ENCODE assay signal across 8 cellular contexts in the genomic region with DNA sequence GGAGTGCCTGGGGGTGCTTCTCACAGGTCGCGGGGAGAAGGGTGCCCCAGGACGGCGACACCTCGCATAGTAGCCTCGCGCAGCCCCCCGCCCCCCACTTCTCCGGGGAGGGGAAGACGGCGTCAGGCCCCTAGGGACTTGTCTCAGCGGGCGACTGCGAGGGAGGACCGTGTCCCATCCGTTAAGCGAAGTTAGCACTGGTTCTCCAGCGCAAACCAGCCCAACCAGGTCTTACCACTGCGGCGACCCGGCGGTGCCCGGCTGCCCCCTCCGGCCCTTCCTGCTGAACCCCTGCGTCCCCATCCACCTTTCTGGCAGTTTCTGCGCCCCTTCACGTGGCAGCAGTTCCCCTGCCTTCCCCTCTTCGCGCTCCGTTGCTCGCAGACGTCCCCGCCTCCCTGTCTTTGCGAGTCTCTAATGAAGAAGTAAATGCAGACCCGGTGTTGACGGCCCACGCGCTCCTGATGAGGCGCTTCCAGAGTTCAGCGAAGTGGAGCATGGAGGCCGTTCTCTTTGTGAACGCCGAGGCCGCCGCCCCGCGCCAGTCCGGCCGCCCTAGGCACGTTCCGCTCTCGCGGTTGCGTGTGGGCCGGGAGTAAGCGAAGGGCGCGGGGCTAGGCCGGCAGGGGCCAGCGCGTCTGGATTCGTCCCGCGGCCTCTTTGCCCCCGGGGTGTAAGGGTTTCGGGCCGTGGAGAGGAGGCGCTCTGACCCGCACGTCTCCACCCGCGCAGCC. TPM values are rescaled to one million over a fixed set of nuclear protein-coding genes. Genes with fewer than 3 reads are reported as not detected.
DNase-seq lines count a peak whose midpoint lies in the region; ATAC-seq, FAIRE-seq and TF ChIP-seq lines count a peak whose summit lies in the region.

No MANE protein-coding gene starts in this region.

- H4K5ac ChIP-seq in H1 (ENCODE audit: insufficient read length, low read depth, low read length): no peak overlapping the region

- peaks cover 25% of the 10 kb centered on the region for H3K27me3 Mint-ChIP-seq in mesothelial cell of epicardium (ENCODE audit: low read depth)

- H3K9me3 Mint-ChIP-seq in mesothelial cell of epicardium: no peaks in the 10 kb centered on the region

- no peaks in the 10 kb centered on the region for H3K9me3 ChIP-seq in H1 (ENCODE audit: insufficient read depth in 2 of 2, low read depth in 1 of 2, low read length in 1 of 2)

- POLR2A ChIA-PET in H1 (lab: Charles Lee; ENCODE audit: partially characterized antibody): interaction anchor here (0.8 to 3.6 kb wide), 2 partner anchors 11 to 27 kb away, joined by 3 to 19 read pairs; no protein-coding TSS in a partner anchor

- no peak for TF ChIP-seq POLR2A in H1 (IDR thresholded peaks at IDR 0.05; ENCODE audit: control extremely low read depth in 1 of 2, low read depth in 2 of 2, low read length in 2 of 2)

- no peak for ATAC-seq in HG02884 (IDR thresholded peaks at IDR 0.05; ENCODE audit: unreplicated experiment)
- ATAC-seq in HG02623 (IDR thresholded peaks at IDR 0.05; ENCODE audit: unreplicated experiment): no peak

- no peak overlapping the region for H2BK120ac ChIP-seq in H1 (replicated peaks; ENCODE audit: low read depth, low read length)

- 3% methylated on average over 62 of the region's 72 CpGs; no CpG with 5 or more reads in 1 of the 2 experiments for WGBS in H1 (ENCODE audit: extremely low coverage in 1 of 2, insufficient coverage in 1 of 2, insufficient read length in 1 of 2, insufficient replicate concordance in 2 of 2, low coverage in 1 of 2, low lambda C conversion rate in 2 of 2, missing lambda C conversion rate in 1 of 2), 2 experiments

- DNase-seq in stimulated activated CD4-positive, alpha-beta T cell treated with anti-CD3 and anti-CD28 coated beads, Interleukin-15, amount 100 ng/mL, for 24 hours: peak; percentile 1
- DNase-seq in stimulated activated CD4-positive, alpha-beta T cell treated with anti-CD3 and anti-CD28 coated beads, Interleukin-4, amount 100 ng/mL, for 24 hours: no peak
- DNase-seq in H1 (ENCODE audit: low read depth in 1 of 2, low spot score in 2 of 2): no peak
- peak; percentile 24 to 53 for DNase-seq in mesothelial cell of epicardium (ENCODE audit: low spot score in 2 of 2, unreplicated experiment in 2 of 2)
- no peak for DNase-seq in D721Med (ENCODE audit: insufficient read length, low spot score)
- no peak for DNase-seq in NCI-H1694 treated with DMSO at 0.1 percent for 48 hours (lab: John Stamatoyannopoulos, UW)

- H3K56ac ChIP-seq in H1 (replicated peaks; ENCODE audit: insufficient read length, low read depth, low read length): no peak overlapping the region

- no peak overlapping the region; the same call in 1 of the 2 replicates for H2AFZ ChIP-seq in H1 (ENCODE audit: low read length)

- CTCF ChIA-PET in H1 (lab: Charles Lee; ENCODE audit: partially characterized antibody): interaction anchor here (1.5 kb wide), 1 partner anchor 10 kb away, joined by 3 read pairs; no protein-coding TSS in a partner anchor

- H2BK15ac ChIP-seq in H1 (ENCODE audit: low read length): 0 out of 2 replicates have a peak overlapping the region, but pooled peaks have one; percentile 29

- peak overlapping the region; percentile 81; the same call in 1 of the 2 replicates for H4K8ac ChIP-seq in H1 (ENCODE audit: extremely low read depth, insufficient read depth, low read length)

- H2BK20ac ChIP-seq in H1 (ENCODE audit: low read length): no peak overlapping the region

- H3K4me3 Mint-ChIP-seq in mesothelial cell of epicardium: peak overlapping the region; percentile 97

- peaks cover 31 to 61% (median 48%) of the 10 kb centered on the region in 4 experiments for H3K27me3 ChIP-seq in H1 (replicated peaks in 1 of 4; ENCODE audit: control insufficient read depth in 3 of 4, extremely low read depth in 1 of 4, insufficient read depth in 3 of 4, low read length in 3 of 4)

- H3K79me2 ChIP-seq in H1 (ENCODE audit: control insufficient read depth in 1 of 2, insufficient read depth in 2 of 2, low read length in 2 of 2): no peaks in the 10 kb centered on the region

- H4K91ac ChIP-seq in H1 (replicated peaks; ENCODE audit: insufficient read length, low read length): no peak overlapping the region

- peak overlapping the region; percentile 94 to 99 for H3K4me2 ChIP-seq in H1 (ENCODE audit: insufficient read depth in 1 of 2, low read depth in 2 of 2, low read length in 2 of 2)

- H3K23me2 ChIP-seq in H1 (ENCODE audit: low read depth, low read length): peaks cover 33% of the 10 kb centered on the region

- peak overlapping the region in 3 of 4 experiments; percentile 35 to 42 (median 42); a peak in 3 of 7 replicates for H3K9ac ChIP-seq in H1 (replicated peaks in 1 of 4; ENCODE audit: extremely low read depth in 1 of 4, low read depth in 3 of 4, low read length in 3 of 4)

- H4K20me1 ChIP-seq in H1 (replicated peaks in 1 of 2; ENCODE audit: control insufficient read depth in 1 of 2, insufficient read depth in 2 of 2, low read length in 2 of 2): peaks cover 18 to 25% of the 10 kb centered on the region in 2 experiments

- FAIRE-seq in H1 (lab: Jason Lieb, UNC): no peak
- no peak for FAIRE-seq in D721Med (lab: Jason Lieb, UNC)

- no peak overlapping the region for H3K23ac ChIP-seq in H1 (ENCODE audit: insufficient read length)

- peak overlapping the region; percentile 48 to 83 (median 70) for H3K4me3 ChIP-seq in H1 (ENCODE audit: extremely low read depth in 1 of 4, insufficient read depth in 2 of 4, low read depth in 3 of 4, low read length in 4 of 4)

- H3K14ac ChIP-seq in H1 (ENCODE audit: insufficient read length): no peak overlapping the region

- H3K27ac Mint-ChIP-seq in mesothelial cell of epicardium: peak overlapping the region; percentile 79

- TF ChIP-seq RAD21 in H1 (IDR thresholded peaks at IDR 0.05 in 1 of 2, conservative IDR thresholded peaks at IDR 0.05 in 1 of 2; ENCODE audit: low read depth in 2 of 2, low read length in 2 of 2): no peak

- no peaks in the 10 kb centered on the region for H3K79me1 ChIP-seq in H1 (ENCODE audit: low read depth, low read length)

- no peak overlapping the region; the same call in 1 of the 2 replicates for H2BK5ac ChIP-seq in H1 (ENCODE audit: low read depth, low read length)

- TF ChIP-seq CTCF in H1 (IDR thresholded peaks at IDR 0.05; ENCODE audit: control extremely low read depth in 1 of 3, insufficient read depth in 1 of 3, low read depth in 1 of 3, low read length in 3 of 3): no peak
- TF ChIP-seq CTCF in mesothelial cell of epicardium (IDR thresholded peaks at IDR 0.05; ENCODE audit: unreplicated experiment): no peak
- no peak for TF ChIP-seq CTCF in D721Med (IDR thresholded peaks at IDR 0.05; ENCODE audit: insufficient read depth, missing control alignments)

- H3K4ac ChIP-seq in H1 (replicated peaks; ENCODE audit: insufficient read length, low read depth, low read length): no peak overlapping the region

- no peak overlapping the region for H3K27ac ChIP-seq in H1 (ENCODE audit: low read depth, low read length)

- H3K4me1 Mint-ChIP-seq in mesothelial cell of epicardium: peaks cover 52% of the 10 kb centered on the region

- no peak overlapping the region; the same call in 1 of the 2 replicates for H3K18ac ChIP-seq in H1 (ENCODE audit: extremely low read depth, low read length)

- no peaks in the 10 kb centered on the region for H3K36me3 ChIP-seq in H1 (ENCODE audit: control insufficient read depth in 2 of 4, insufficient read depth in 4 of 4, low read length in 3 of 4)

- H2BK12ac ChIP-seq in H1 (ENCODE audit: low read depth, low read length): 0 out of 2 replicates have a peak overlapping the region, but pooled peaks have one; percentile 27

- peaks cover 2 to 27% (median 16%) of the 10 kb centered on the region in 4 experiments; a peak in 6 of 7 replicates for H3K4me1 ChIP-seq in H1 (replicated peaks in 1 of 4; ENCODE audit: control insufficient read depth in 3 of 4, insufficient read depth in 4 of 4, low read length in 3 of 4)

- H2AK5ac ChIP-seq in H1 (ENCODE audit: low read depth, low read length): no peak overlapping the region

- TF ChIP-seq EP300 in H1 (IDR thresholded peaks at IDR 0.05; ENCODE audit: borderline replicate concordance in 1 of 2, low read depth in 2 of 2, low read length in 2 of 2): no peak

- peaks cover 3% of the 10 kb centered on the region for H3K36me3 Mint-ChIP-seq in mesothelial cell of epicardium

TF ChIP-seq in H1, 55 proteins besides CTCF, POLR2A, EP300 and RAD21 (continues in another document):
- TF ChIP-seq PHF8 (conservative IDR thresholded peaks at IDR 0.05; ENCODE audit: low read depth, low read length) (0 out of 2 replicates have a peak, but pooled peaks have one; percentile 21), TCF12 (IDR thresholded peaks at IDR 0.05; ENCODE audit: low read depth, low read length) (0 out of 2 replicates have a peak, but pooled peaks have one; percentile 19), KDM1A (IDR thresholded peaks at IDR 0.05; ENCODE audit: borderline replicate concordance, low read length) (peak; percentile 10; the same call in 1 of the 2 replicates), RFX5 (IDR thresholded peaks at IDR 0.05; ENCODE audit: borderline replicate concordance, low read depth, low read length) (no peak), RBBP5 (IDR thresholded peaks at IDR 0.05; ENCODE audit: borderline replicate concordance, low read depth, low read length) (0 out of 2 replicates have a peak, but pooled peaks have one; percentile 32), NANOG (IDR thresholded peaks at IDR 0.05; ENCODE audit: insufficient read depth, low read depth, low read length, poor library complexity, severe bottlenecking) (no peak), KDM4A (IDR thresholded peaks at IDR 0.05; ENCODE audit: low read depth, low read length, severe bottlenecking) (peak; percentile 85)
- TF ChIP-seq, protein P1, sequence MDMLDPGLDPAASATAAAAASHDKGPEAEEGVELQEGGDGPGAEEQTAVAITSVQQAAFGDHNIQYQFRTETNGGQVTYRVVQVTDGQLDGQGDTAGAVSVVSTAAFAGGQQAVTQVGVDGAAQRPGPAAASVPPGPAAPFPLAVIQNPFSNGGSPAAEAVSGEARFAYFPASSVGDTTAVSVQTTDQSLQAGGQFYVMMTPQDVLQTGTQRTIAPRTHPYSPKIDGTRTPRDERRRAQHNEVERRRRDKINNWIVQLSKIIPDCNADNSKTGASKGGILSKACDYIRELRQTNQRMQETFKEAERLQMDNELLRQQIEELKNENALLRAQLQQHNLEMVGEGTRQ (IDR thresholded peaks at IDR 0.05; ENCODE audit: low read length): no peak

RNA-seq across cellular contexts. Expression of a gene that starts 3.0 kb away (rescaled TPM):
- 11.7 and 13.7 TPM in 2 replicates for total RNA-seq in H1 (2021; fragmentation: NEBNext Ultra II Directional; extraction: Animal tissue kit (Norgen Biotek cat#: 25700))
- polyA plus RNA-seq in H1 (2011; rRNA removed): 1.9 and 2.0 TPM in 2 replicates
- 2.1 TPM for polyA plus RNA-seq in H1 (2011; cell fraction: cytosol; rRNA removed)
- polyA plus RNA-seq in H1 (2011; cell fraction: nucleus; rRNA removed): 4.0 TPM
- 3.0 to 5.6 TPM (median 3.6 TPM) in 4 replicates for polyA plus RNA-seq in H1 (2012, experiment 1 of 2)
- 0.29 TPM for polyA plus RNA-seq in H1 (2012, experiment 2 of 2)
- polyA plus RNA-seq in H1 (2013, experiment 1 of 2): 13.6 TPM
- polyA plus RNA-seq in H1 (2013, experiment 2 of 2): 11.7 TPM
- polyA minus RNA-seq in H1 (2011; rRNA and poly(A)+ RNA removed): 7.2 and 7.4 TPM in 2 replicates
- polyA minus RNA-seq in H1 (2011; cell fraction: cytosol; rRNA and poly(A)+ RNA removed): 4.4 TPM
- 13.5 TPM for polyA minus RNA-seq in H1 (2011; cell fraction: nucleus; rRNA and poly(A)+ RNA removed)
- 155 to 168 TPM (median 156 TPM) in 3 replicates for total RNA-seq in mesothelial cell of epicardium

Comparison
In these comparisons a context has a peak if more than half of its experiments do, and no peak if none do; other contexts are left out.
1. DNase-seq: peak in stimulated activated CD4-positive, alpha-beta T cell treated with anti-CD3 and anti-CD28 coated beads, Interleukin-15, amount 100 ng/mL, for 24 hours (single experiment) and mesothelial cell of epicardium (2 of 2); none in stimulated activated CD4-positive, alpha-beta T cell treated with anti-CD3 and anti-CD28 coated beads, Interleukin-4, amount 100 ng/mL, for 24 hours (single experiment), H1 (0 of 2), D721Med (single experiment) and NCI-H1694 treated with DMSO at 0.1 percent for 48 hours (single experiment).
2. RNA of a gene that starts 3.0 kb away (total RNA-seq): 155 to 168 TPM in mesothelial cell of epicardium; 11.7 to 13.7 TPM in H1; every median in the first group is over 10 times any median in the second.